ENCODE assay signal across 10 cellular contexts in genomic region chr5:132086277-132086794, GRCh38. TPM values are rescaled to one million over a fixed set of nuclear protein-coding genes. Genes with fewer than 3 reads are reported as not detected.
A peak's percentile ranks its signal among the peaks of the same experiment; 100 is the strongest.
DNase-seq lines count a peak whose midpoint lies in the region; ATAC-seq, FAIRE-seq and TF ChIP-seq lines count a peak whose summit lies in the region.
"Had no signal": no experiment of that assay in that cellular context is flagged by ENCODE, and none has a peak within 500 bp of the region (broad histone marks: within the 10 kb centered on the region; RNA-seq: fewer than 3 reads in every experiment).

No MANE protein-coding gene starts in this region.

- H3K9ac ChIP-seq in PC-3 (ENCODE audit: low read length): peak overlapping the region; percentile 27; the same call in 1 of the 2 replicates

- POLR2A ChIA-PET in PC-3 (lab: Charles Lee; ENCODE audit: unreplicated experiment): interaction anchor here (1.1 kb wide), 1 partner anchor 9 kb away, joined by 5 read pairs; no protein-coding TSS in a partner anchor

- DNase-seq in EL: peak; percentile 99
- DNase-seq in PC-3: peak; percentile 91
- peak; percentile 23 to 44 for DNase-seq in erythroblast (lab: John Stamatoyannopoulos, UW)
- DNase-seq in pancreas: peak in 4 of 6 donors; percentile 21 to 55 (median 36)
- no peak for DNase-seq in hippocampal formation (lab: John Stamatoyannopoulos, UW)
- no peak for DNase-seq in globus pallidus (ENCODE audit: low spot score)
- DNase-seq: activated B cell treated with CpG ODN at 0.5 μM for 24 hours; stimulated activated CD4-positive, alpha-beta T cell treated with anti-CD3 and anti-CD28 coated beads, Interleukin-4, amount 100 ng/mL, for 1 hour had no signal

- ATAC-seq in PC-3 (peak; percentile 90), pancreas (peak in 3 of 4 donors; percentile 21 to 87 (median 81)), HG02852 (IDR thresholded peaks at IDR 0.05; ENCODE audit: unreplicated experiment) (no peak), HG03439 (IDR thresholded peaks at IDR 0.05; ENCODE audit: unreplicated experiment) (no peak)

- intact Hi-C loops in PC-3 (cut with micrococcal nuclease) (no loop called here), pancreas (cut with DNase I) (no loop called here)

- no TSS peak for BruUV-seq in PC-3 (replicated peaks; lab: Mats Ljungman, UMichigan)

- H3K9me2 ChIP-seq in PC-3 (replicated peaks; ENCODE audit: low read length): no peaks in the 10 kb centered on the region

- H3K79me2 ChIP-seq in PC-3 (ENCODE audit: low read length): no peaks in the 10 kb centered on the region

- TF ChIP-seq POLR2A in erythroblast (IDR thresholded peaks at IDR 0.05; ENCODE audit: low read length): no peak

- H2AFZ ChIP-seq in PC-3 (ENCODE audit: low read length): no peak overlapping the region

- WGBS in pancreas, 2 donors: 65 to 73% methylated on average over 2 of the region's 2 CpGs

- H4K20me1 ChIP-seq in PC-3 (ENCODE audit: low read length): no peaks in the 10 kb centered on the region

- H3K4me3 ChIP-seq in PC-3 (ENCODE audit: low read length) (no peak overlapping the region), pancreas (no peak overlapping the region)

- H3K27ac ChIP-seq in PC-3 (ENCODE audit: low read length) (peak overlapping the region; percentile 75), pancreas (no peak overlapping the region)

- H3F3A ChIP-seq in PC-3 (ENCODE audit: low read length, unreplicated experiment): no peaks in the 10 kb centered on the region

- peaks cover 37% of the 10 kb centered on the region for H3K4me1 ChIP-seq in PC-3 (ENCODE audit: insufficient read depth, low read length)
- no peaks in the 10 kb centered on the region for H3K4me1 ChIP-seq in pancreas

- H3K4me2 ChIP-seq in PC-3 (ENCODE audit: low read length): peak overlapping the region; percentile 24

- H3K27me3 ChIP-seq in PC-3 (ENCODE audit: low read length) (no peaks in the 10 kb centered on the region), pancreas (no peaks in the 10 kb centered on the region)

- H3K36me3 ChIP-seq in PC-3 (ENCODE audit: low read depth, low read length) (no peaks in the 10 kb centered on the region), pancreas (no peaks in the 10 kb centered on the region)

- CTCF ChIA-PET in PC-3 (lab: Charles Lee): no interaction called here

- FAIRE-seq in pancreas (lab: Jason Lieb, UNC): no peak

- no peak for TF ChIP-seq CTCF in PC-3 (conservative IDR thresholded peaks at IDR 0.05; ENCODE audit: low read depth, low read length)
- TF ChIP-seq CTCF in pancreas (IDR thresholded peaks at IDR 0.05): no peak

- no peaks in the 10 kb centered on the region for H3K9me3 ChIP-seq in PC-3 (ENCODE audit: low read length)
- no peaks in the 10 kb centered on the region for H3K9me3 ChIP-seq in pancreas

RNA-seq across cellular contexts. Expression of gene CSF2, which starts 12.7 kb away (rescaled TPM):
- total RNA-seq in PC-3 (2014; rRNA removed) (69.9 and 93.6 TPM in 2 replicates), pancreas (under 1 TPM in 1 of 6 donors, not detected in 5; 0.19 TPM)
- polyA plus RNA-seq in pancreas: not detected
- total RNA-seq: activated B cell treated with CpG ODN at 0.5 μM for 24 hours had no signal

RNA-seq across cellular contexts. Expression of gene IL3, which starts 25.9 kb away (rescaled TPM):
- total RNA-seq in PC-3 (2014; rRNA removed): not detected in 2 replicates
- total RNA-seq in pancreas: not detected
- polyA plus RNA-seq in pancreas: not detected
- total RNA-seq: activated B cell treated with CpG ODN at 0.5 μM for 24 hours had no signal

Comparison
In these comparisons a context has a peak if more than half of its experiments do, and no peak if none do; other contexts are left out.
1. DNase-seq: peak in EL (single experiment), PC-3 (single experiment), erythroblast (2 of 2) and pancreas (4 of 6); none in hippocampal formation (0 of 2) and globus pallidus (single experiment).
2. ATAC-seq: peak in PC-3 (single experiment) and pancreas (3 of 4); none in HG02852 (single experiment) and HG03439 (single experiment).
3. RNA of gene CSF2, which starts 12.7 kb away (total RNA-seq): 69.9 to 93.6 TPM in PC-3; 0.19 TPM in pancreas; every median in the first group is over 10 times any median in the second.